Comparison of ENCODE assay signal across 14 cellular contexts in genomic region chr21:39637971-39638628, GRCh38. TPM values are rescaled to one million over a fixed set of nuclear protein-coding genes. Genes with fewer than 3 reads are reported as not detected.
DNase-seq lines count a peak whose midpoint lies in the region; ATAC-seq and TF ChIP-seq lines count a peak whose summit lies in the region.
"Had no signal": no experiment of that assay in that cellular context is flagged by ENCODE, and none has a peak within 500 bp of the region (broad histone marks: within the 10 kb centered on the region; RNA-seq: fewer than 3 reads in every experiment).

No MANE protein-coding gene starts in this region.

- peaks cover 2% of the 10 kb centered on the region for H3K79me1 ChIP-seq in H9 (ENCODE audit: insufficient read depth, low read depth, low read length, poor library complexity, severe bottlenecking)

- H4K91ac ChIP-seq in H9 (ENCODE audit: insufficient read length, low read depth, low read length): no peak overlapping the region

- no peak overlapping the region for H2BK12ac ChIP-seq in H9 (ENCODE audit: insufficient read length, low read depth, low read length)

- H3K27me3 ChIP-seq in H9 (ENCODE audit: insufficient read depth, low read length) (no peaks in the 10 kb centered on the region), SJCRH30 (no peaks in the 10 kb centered on the region)

- no peak overlapping the region for H3T11ph ChIP-seq in H9 (ENCODE audit: low read length)

- H3K27ac ChIP-seq in H9 (ENCODE audit: insufficient read length, low read depth, low read length) (no peak overlapping the region), SJCRH30 (peak overlapping the region; percentile 7; the same call in 1 of the 2 replicates)

- TF ChIP-seq CTCF in H9 (conservative IDR thresholded peaks at IDR 0.05) (no peak), glutamatergic neuron (IDR thresholded peaks at IDR 0.05; ENCODE audit: partially characterized antibody, unreplicated experiment) (no peak)

- H2AK5ac ChIP-seq in H9 (ENCODE audit: insufficient read length, low read length): no peak overlapping the region

- H4K8ac ChIP-seq in H9 (replicated peaks; ENCODE audit: insufficient read length, low read depth, low read length): no peak overlapping the region

- ATAC-seq in HG03045 (IDR thresholded peaks at IDR 0.05; ENCODE audit: unreplicated experiment): no peak
- no peak for ATAC-seq in GM19467 (IDR thresholded peaks at IDR 0.05; ENCODE audit: unreplicated experiment)
- ATAC-seq: sciatic nerve had no signal

- H3K4me3 ChIP-seq in SJCRH30: no peak overlapping the region

- no peak overlapping the region for H3K18ac ChIP-seq in H9 (ENCODE audit: insufficient read length, low read depth, low read length)

- H3K4ac ChIP-seq in H9 (ENCODE audit: low read depth, low read length): no peak overlapping the region

- peaks cover 29% of the 10 kb centered on the region for H3K4me1 ChIP-seq in H9 (ENCODE audit: insufficient read depth, low read length)
- peaks cover 53% of the 10 kb centered on the region for H3K4me1 ChIP-seq in SJCRH30

- H3K14ac ChIP-seq in H9 (ENCODE audit: insufficient read depth, low read length): no peak overlapping the region

- no peak overlapping the region for H3K56ac ChIP-seq in H9 (ENCODE audit: insufficient read length, low read depth, low read length)

- H3K9me3 ChIP-seq in H9 (ENCODE audit: control insufficient read depth, low read depth, low read length) (no peaks in the 10 kb centered on the region), SJCRH30 (replicated peaks) (no peaks in the 10 kb centered on the region)

- H3K79me2 ChIP-seq in H9 (ENCODE audit: insufficient read depth, low read length): peaks cover 25% of the 10 kb centered on the region; the same call in 1 of the 2 replicates

- H2BK5ac ChIP-seq in H9 (ENCODE audit: insufficient read length, low read length): no peak overlapping the region

- no peak overlapping the region for H3K9ac ChIP-seq in H9 (ENCODE audit: extremely low read depth, insufficient read length, low read length)

- H3K9me3 Mint-ChIP-seq in H9 (no peaks in the 10 kb centered on the region; a peak in 1 of 5 replicates), glutamatergic neuron (ENCODE audit: unreplicated experiment) (no peaks in the 10 kb centered on the region)
- H3K9me3 Mint-ChIP-seq: activated naive CD4-positive, alpha-beta T cell treated with anti-CD3 and anti-CD28 coated beads, Interleukin-2, amount 10 ng/mL, durations not matched to agents 7 days and 5 days had no signal

- no peak overlapping the region for H2AFZ ChIP-seq in H9 (ENCODE audit: low read length)

- H3K27ac Mint-ChIP-seq in H9: peak overlapping the region; percentile 53 to 91 (median 86)
- H3K27ac Mint-ChIP-seq in glutamatergic neuron (ENCODE audit: unreplicated experiment): no peak overlapping the region
- H3K27ac Mint-ChIP-seq: activated naive CD4-positive, alpha-beta T cell treated with anti-CD3 and anti-CD28 coated beads, Interleukin-2, amount 10 ng/mL, durations not matched to agents 7 days and 5 days had no signal

- no peak overlapping the region for H2BK20ac ChIP-seq in H9 (ENCODE audit: low read depth, low read length, poor library complexity, severe bottlenecking)

- H2BK120ac ChIP-seq in H9 (ENCODE audit: low read depth, low read length, poor library complexity, severe bottlenecking): no peak overlapping the region

- no peak overlapping the region for H2BK15ac ChIP-seq in H9 (ENCODE audit: low read depth, low read length)

- no peak overlapping the region for H3K4me2 ChIP-seq in H9 (ENCODE audit: insufficient read depth, insufficient read length, low read length)

- H3K36me3 ChIP-seq in SJCRH30: no peaks in the 10 kb centered on the region

- H3K27me3 Mint-ChIP-seq in H9 (ENCODE audit: low read depth): no peaks in the 10 kb centered on the region; the same call in 1 of the 2 replicates
- peaks cover 6% of the 10 kb centered on the region for H3K27me3 Mint-ChIP-seq in glutamatergic neuron (ENCODE audit: unreplicated experiment)
- H3K27me3 Mint-ChIP-seq: activated naive CD4-positive, alpha-beta T cell treated with anti-CD3 and anti-CD28 coated beads, Interleukin-2, amount 10 ng/mL, durations not matched to agents 7 days and 5 days had no signal

- peaks cover 77% of the 10 kb centered on the region in 2 experiments for H3K4me1 Mint-ChIP-seq in H9
- H3K4me1 Mint-ChIP-seq in glutamatergic neuron (ENCODE audit: low read depth, unreplicated experiment): peaks cover 6% of the 10 kb centered on the region
- H3K4me1 Mint-ChIP-seq: activated naive CD4-positive, alpha-beta T cell treated with anti-CD3 and anti-CD28 coated beads, Interleukin-2, amount 10 ng/mL, durations not matched to agents 7 days and 5 days had no signal

- H3K4me3 Mint-ChIP-seq in H9 (no peak overlapping the region; a peak in 1 of 5 replicates), glutamatergic neuron (ENCODE audit: unreplicated experiment) (no peak overlapping the region)
- H3K4me3 Mint-ChIP-seq: activated naive CD4-positive, alpha-beta T cell treated with anti-CD3 and anti-CD28 coated beads, Interleukin-2, amount 10 ng/mL, durations not matched to agents 7 days and 5 days had no signal

- DNase-seq in H9 (no peak), SJCRH30 (no peak), glutamatergic neuron (peak; percentile 43), retina (peak; percentile 67), NCI-H1092 (lab: John Stamatoyannopoulos, UW) (no peak)
- DNase-seq in activated naive CD4-positive, alpha-beta T cell treated with Interleukin-2 at 50 U/mL for 16 hours: no peak
- DNase-seq: activated CD4-positive, alpha-beta T cell treated with anti-CD3 and anti-CD28 coated beads, Interleukin-2, amount 50 U/mL, for 48 hours; activated naive CD4-positive, alpha-beta T cell treated with anti-CD3 and anti-CD28 coated beads, Interleukin-2, amount 10 ng/mL, durations not matched to agents 7 days and 5 days; activated T-cell treated with anti-CD3 and anti-CD28 coated beads, Interleukin-2, amount 50 U/mL, for 1 hour; NCI-H2171 treated with DMSO at 0.1 percent for 48 hours; NK-92 treated with Interleukin-12 subunit alpha and Interleukin-12 subunit beta, amount 100 ng/mL, for 24 hours had no signal

- H3K23ac ChIP-seq in H9 (ENCODE audit: insufficient read length, low read depth, low read length): no peak overlapping the region

- H4K5ac ChIP-seq in H9 (ENCODE audit: insufficient read length, low read depth, low read length): no peak overlapping the region

- WGBS in H9 (ENCODE audit: extremely low coverage, insufficient read length, low lambda C conversion rate): no CpG with 5 or more reads among the region's 17 CpGs

- no peaks in the 10 kb centered on the region for H3K23me2 ChIP-seq in H9 (ENCODE audit: insufficient read length, low read depth, low read length, poor library complexity, severe bottlenecking)

- no peaks in the 10 kb centered on the region for H4K20me1 ChIP-seq in H9 (ENCODE audit: control insufficient read depth, insufficient read depth, insufficient read length)

- H3K36me3 Mint-ChIP-seq in H9 (ENCODE audit: insufficient read depth in 1 of 3, low read depth in 3 of 3) (peaks cover 11 to 21% (median 19%) of the 10 kb centered on the region in 3 experiments), glutamatergic neuron (ENCODE audit: unreplicated experiment) (no peaks in the 10 kb centered on the region)
- H3K36me3 Mint-ChIP-seq: activated naive CD4-positive, alpha-beta T cell treated with anti-CD3 and anti-CD28 coated beads, Interleukin-2, amount 10 ng/mL, durations not matched to agents 7 days and 5 days had no signal

RNA-seq across cellular contexts. Expression of gene B3GALT5, which starts 25.4 kb away (rescaled TPM):
- 24.2 and 24.7 TPM in 2 replicates for total RNA-seq in H9 (2021)
- 4.8 and 5.4 TPM in 2 replicates for total RNA-seq in SJCRH30 (2014; rRNA removed; shearing (Covaris generic))
- total RNA-seq in glutamatergic neuron (ENCODE audit: unreplicated experiment): 0.25 TPM
- total RNA-seq: sciatic nerve had no signal

Comparison
In these comparisons a context has a peak if more than half of its experiments do, and no peak if none do; other contexts are left out.
1. DNase-seq: peak in glutamatergic neuron (single experiment) and retina (single experiment); none in H9 (single experiment), SJCRH30 (0 of 2), NCI-H1092 (single experiment) and activated naive CD4-positive, alpha-beta T cell treated with Interleukin-2 at 50 U/mL for 16 hours (single experiment).